8 cellular contexts compared by ENCODE assay signal in the genomic region with DNA sequence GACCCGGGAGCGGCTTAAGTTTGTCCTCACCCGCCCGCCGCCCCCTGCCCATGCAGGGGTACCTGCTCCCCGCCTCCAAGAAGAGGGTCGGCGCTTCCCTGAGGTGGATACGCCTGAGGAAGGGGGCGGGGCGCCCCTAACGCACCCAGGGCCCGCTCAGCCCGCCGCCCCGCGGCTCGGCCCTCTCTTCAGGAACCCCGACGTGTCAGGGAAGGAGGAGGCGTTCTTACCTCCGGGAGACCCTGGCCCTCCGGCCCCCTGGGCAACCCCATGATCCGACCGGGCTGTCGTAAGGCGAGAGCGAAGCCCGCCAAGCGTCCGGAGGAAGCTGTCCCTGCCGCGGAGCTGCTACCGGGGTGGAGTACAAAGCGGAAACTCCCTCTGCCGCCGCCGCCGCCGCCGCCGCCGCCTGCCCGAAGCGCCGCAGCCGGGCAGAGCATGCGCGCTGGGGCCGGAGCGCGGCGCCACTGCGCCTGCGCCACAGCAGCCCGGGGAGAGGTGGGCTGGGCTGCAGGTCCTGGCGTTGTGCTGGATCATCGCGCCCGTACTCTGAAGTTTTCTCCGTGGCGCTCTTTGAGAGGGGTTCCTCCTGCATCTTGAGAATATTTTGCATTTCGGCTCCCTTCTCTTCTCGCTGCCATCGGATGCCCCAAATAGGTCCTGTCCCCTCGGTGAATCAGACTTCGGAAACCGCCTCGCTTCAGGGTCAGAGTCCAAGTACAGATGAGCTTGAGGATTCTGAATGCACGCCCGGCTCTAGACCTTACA. TPM values are rescaled to one million over a fixed set of nuclear protein-coding genes. Genes with fewer than 3 reads are reported as not detected.
DNase-seq lines count a peak whose midpoint lies in the region; ATAC-seq and TF ChIP-seq lines count a peak whose summit lies in the region.

A gene with protein sequence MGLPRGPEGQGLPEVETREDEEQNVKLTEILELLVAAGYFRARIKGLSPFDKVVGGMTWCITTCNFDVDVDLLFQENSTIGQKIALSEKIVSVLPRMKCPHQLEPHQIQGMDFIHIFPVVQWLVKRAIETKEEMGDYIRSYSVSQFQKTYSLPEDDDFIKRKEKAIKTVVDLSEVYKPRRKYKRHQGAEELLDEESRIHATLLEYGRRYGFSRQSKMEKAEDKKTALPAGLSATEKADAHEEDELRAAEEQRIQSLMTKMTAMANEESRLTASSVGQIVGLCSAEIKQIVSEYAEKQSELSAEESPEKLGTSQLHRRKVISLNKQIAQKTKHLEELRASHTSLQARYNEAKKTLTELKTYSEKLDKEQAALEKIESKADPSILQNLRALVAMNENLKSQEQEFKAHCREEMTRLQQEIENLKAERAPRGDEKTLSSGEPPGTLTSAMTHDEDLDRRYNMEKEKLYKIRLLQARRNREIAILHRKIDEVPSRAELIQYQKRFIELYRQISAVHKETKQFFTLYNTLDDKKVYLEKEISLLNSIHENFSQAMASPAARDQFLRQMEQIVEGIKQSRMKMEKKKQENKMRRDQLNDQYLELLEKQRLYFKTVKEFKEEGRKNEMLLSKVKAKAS (minus strand): TSS at position 347 of the 768 bp plus-strand sequence. CDS start 75 bp downstream, at position 272.

- peaks cover 49% of the 10 kb centered on the region for H3K79me2 ChIP-seq in DND-41 (ENCODE audit: insufficient read depth, low read length)
- H3K79me2 ChIP-seq in KMS-11 (ENCODE audit: insufficient read depth, low read depth) = peaks cover 27% of the 10 kb centered on the region; the same call in 1 of the 2 replicates
- peaks cover 38% of the 10 kb centered on the region for H3K79me2 ChIP-seq in fibroblast of lung (ENCODE audit: control insufficient read depth, insufficient read depth, low read length)

- H3K4me2 ChIP-seq in DND-41 (ENCODE audit: insufficient read depth, low read length) (peak within 1 kb of the TSS; percentile 100), KMS-11 (peak within 1 kb of the TSS; percentile 78), fibroblast of lung (ENCODE audit: extremely low read depth, insufficient read depth, low read length) (peak within 1 kb of the TSS; percentile 98)

- H3K4me3 ChIP-seq in DND-41 (ENCODE audit: low read depth in 1 of 2, low read length in 2 of 2) = peak within 1 kb of the TSS; percentile 90 to 97
- H3K4me3 ChIP-seq in KMS-11 (IDR thresholded peaks at IDR 0.05; ENCODE audit: insufficient read depth, low read depth, low read length) = no peak within 1 kb of the TSS
- peak within 1 kb of the TSS; percentile 70 to 95 (median 92) for H3K4me3 ChIP-seq in fibroblast of lung (replicated peaks in 1 of 4; ENCODE audit: control extremely low read depth in 1 of 4, insufficient read depth in 1 of 4, low read depth in 3 of 4, low read length in 4 of 4)

- H3K27me3 Mint-ChIP-seq in naive thymus-derived CD8-positive, alpha-beta T cell = peaks cover 0 to 7% (median 1%) of the 10 kb centered on the region in 5 donors
- H3K27me3 Mint-ChIP-seq in stimulated activated naive B cell treated with anti-CD40 and anti-IgM and Interleukin-4, amounts not matched to agents 10 μg/mL and 1 μg/mL and 100 μg/mL, for 72 hours = peaks cover 14 to 24% of the 10 kb centered on the region in 2 donors

- peak; percentile 81 for ATAC-seq in DND-41 (ENCODE audit: insufficient read depth, low read depth)
- ATAC-seq in GM21786 (IDR thresholded peaks at IDR 0.05; ENCODE audit: unreplicated experiment) = peak; percentile 88
- ATAC-seq in naive thymus-derived CD8-positive, alpha-beta T cell = peak; percentile 86
- ATAC-seq in stimulated activated naive B cell treated with anti-CD40 and anti-IgM and Interleukin-4, amounts not matched to agents 10 μg/mL and 1 μg/mL and 100 μg/mL, for 72 hours (replicated peaks) = peak; percentile 91 to 94

- H3K4me1 ChIP-seq in DND-41 (ENCODE audit: insufficient read depth, low read length) (peaks cover 34% of the 10 kb centered on the region), KMS-11 (ENCODE audit: low read depth, poor library complexity, severe bottlenecking) (peaks cover 26% of the 10 kb centered on the region), fibroblast of lung (ENCODE audit: control insufficient read depth, extremely low read depth, insufficient read depth, low read length) (no peaks in the 10 kb centered on the region)

- H4K20me1 ChIP-seq in DND-41 (ENCODE audit: insufficient read depth, low read length) (peaks cover 33% of the 10 kb centered on the region), KMS-11 (ENCODE audit: insufficient read depth) (no peaks in the 10 kb centered on the region), fibroblast of lung (ENCODE audit: control insufficient read depth, extremely low read depth, insufficient read depth, low read length) (no peaks in the 10 kb centered on the region)

- POLR2A ChIA-PET in naive thymus-derived CD8-positive, alpha-beta T cell (lab: Charles Lee) = interaction anchor here (0.6 to 1.4 kb wide), 6 partner anchors 10 to 214 kb away, joined by 3 to 19 read pairs (median 5); partner anchors contain the start of genes DDX18 and INSIG2

- H2AFZ ChIP-seq in DND-41 (ENCODE audit: low read depth, low read length) (peak within 1 kb of the TSS; percentile 92), KMS-11 (ENCODE audit: low read depth) (peak within 1 kb of the TSS; percentile 86), fibroblast of lung (ENCODE audit: low read length) (peak within 1 kb of the TSS; percentile 100)

- H3K36me3 ChIP-seq in DND-41 (ENCODE audit: insufficient read depth, low read length) = peaks cover 9% of the 10 kb centered on the region
- no peaks in the 10 kb centered on the region for H3K36me3 ChIP-seq in KMS-11 (ENCODE audit: insufficient read depth)
- H3K36me3 ChIP-seq in fibroblast of lung (ENCODE audit: control insufficient read depth, insufficient read depth, low read length) = no peaks in the 10 kb centered on the region

- H3K27me3 ChIP-seq in DND-41 (ENCODE audit: insufficient read depth, low read length, poor library complexity) (no peaks in the 10 kb centered on the region), KMS-11 (ENCODE audit: insufficient read depth, low read depth) (no peaks in the 10 kb centered on the region), fibroblast of lung (ENCODE audit: control insufficient read depth, insufficient read depth, low read length) (peaks cover under 1% of the 10 kb centered on the region)

- no peaks in the 10 kb centered on the region for H3K9me3 Mint-ChIP-seq in naive thymus-derived CD8-positive, alpha-beta T cell
- H3K9me3 Mint-ChIP-seq in stimulated activated naive B cell treated with anti-CD40 and anti-IgM and Interleukin-4, amounts not matched to agents 10 μg/mL and 1 μg/mL and 100 μg/mL, for 72 hours = no peaks in the 10 kb centered on the region

- H3K4me1 Mint-ChIP-seq in naive thymus-derived CD8-positive, alpha-beta T cell = peaks cover 20 to 53% (median 37%) of the 10 kb centered on the region in 4 donors
- peaks cover 22 to 33% of the 10 kb centered on the region in 2 donors for H3K4me1 Mint-ChIP-seq in stimulated activated naive B cell treated with anti-CD40 and anti-IgM and Interleukin-4, amounts not matched to agents 10 μg/mL and 1 μg/mL and 100 μg/mL, for 72 hours

- peak within 1 kb of the TSS; percentile 89 to 97 (median 95) for H3K4me3 Mint-ChIP-seq in naive thymus-derived CD8-positive, alpha-beta T cell
- peak within 1 kb of the TSS; percentile 92 to 97 for H3K4me3 Mint-ChIP-seq in stimulated activated naive B cell treated with anti-CD40 and anti-IgM and Interleukin-4, amounts not matched to agents 10 μg/mL and 1 μg/mL and 100 μg/mL, for 72 hours

- H3K9ac ChIP-seq in DND-41 (ENCODE audit: low read depth, low read length) (peak within 1 kb of the TSS; percentile 85), KMS-11 (peak within 1 kb of the TSS; percentile 81; the same call in 1 of the 2 replicates), fibroblast of lung (ENCODE audit: insufficient read depth, low read length) (peak within 1 kb of the TSS; percentile 83)

- peak within 1 kb of the TSS; percentile 81 to 97 (median 94) for H3K27ac Mint-ChIP-seq in naive thymus-derived CD8-positive, alpha-beta T cell
- H3K27ac Mint-ChIP-seq in stimulated activated naive B cell treated with anti-CD40 and anti-IgM and Interleukin-4, amounts not matched to agents 10 μg/mL and 1 μg/mL and 100 μg/mL, for 72 hours = peak within 1 kb of the TSS; percentile 94

- DNase-seq in DND-41 = peak; percentile 84
- DNase-seq in RPMI7951 (ENCODE audit: low read depth) = peak; percentile 81
- DNase-seq in activated T-helper 1 cell treated with anti-CD3 and anti-CD28 coated beads, Interleukin-2, amount 50 U/mL, for 16 hours (ENCODE audit: low read depth in 1 of 2, low spot score in 1 of 2) = peak; percentile 70 to 86
- DNase-seq in fibroblast of lung (ENCODE audit: low read depth in 2 of 2) = peak; percentile 75 to 77
- DNase-seq in naive thymus-derived CD8-positive, alpha-beta T cell = peak; percentile 79 to 93 (median 90)
- DNase-seq in stimulated activated naive B cell treated with anti-CD40 and anti-IgM and Interleukin-4, amounts not matched to agents 10 μg/mL and 1 μg/mL and 100 μg/mL, for 72 hours = peak; percentile 85

- H3K36me3 Mint-ChIP-seq in naive thymus-derived CD8-positive, alpha-beta T cell = peaks cover 0 to 2% (median 0%) of the 10 kb centered on the region in 3 donors
- H3K36me3 Mint-ChIP-seq in stimulated activated naive B cell treated with anti-CD40 and anti-IgM and Interleukin-4, amounts not matched to agents 10 μg/mL and 1 μg/mL and 100 μg/mL, for 72 hours = peaks cover 0 to 4% of the 10 kb centered on the region in 2 donors

- H3K27ac ChIP-seq in DND-41 (ENCODE audit: low read length) = peak within 1 kb of the TSS; percentile 84
- peak within 1 kb of the TSS; percentile 58 for H3K27ac ChIP-seq in KMS-11
- peak within 1 kb of the TSS; percentile 78 for H3K27ac ChIP-seq in fibroblast of lung (ENCODE audit: insufficient read depth, low read length)

- TF ChIP-seq CTCF in DND-41 (IDR thresholded peaks at IDR 0.05; ENCODE audit: borderline replicate concordance, extremely low read depth, low read length, poor library complexity, severe bottlenecking) = no peak
- no peak for TF ChIP-seq CTCF in KMS-11 (conservative IDR thresholded peaks at IDR 0.05; ENCODE audit: low read depth, low read length)
- TF ChIP-seq CTCF in fibroblast of lung (conservative IDR thresholded peaks at IDR 0.05 in 1 of 2, IDR thresholded peaks at IDR 0.05 in 1 of 2; ENCODE audit: low read depth in 1 of 2, low read length in 2 of 2) = no peak

- H3K9me3 ChIP-seq in DND-41 (ENCODE audit: insufficient read depth, low read length, severe bottlenecking) = no peaks in the 10 kb centered on the region
- H3K9me3 ChIP-seq in fibroblast of lung (ENCODE audit: control insufficient read depth, insufficient read depth, low read depth, low read length) = no peaks in the 10 kb centered on the region

RNA-seq across cellular contexts. Expression of the gene that starts here (rescaled TPM):
- total RNA-seq in RPMI7951 (2014; rRNA removed; shearing (Covaris generic)) = 10.5 and 15.3 TPM in 2 replicates
- 24.4 and 32.0 TPM in 2 replicates for total RNA-seq in fibroblast of lung
- 13.2 and 15.1 TPM in 2 replicates for polyA plus RNA-seq in fibroblast of lung
- 8.2 and 11.3 TPM in 2 replicates for polyA plus RNA-seq in fibroblast of lung (2012)
- polyA minus RNA-seq in fibroblast of lung (ENCODE audit: low replicate concordance) = 5.5 and 5.7 TPM in 2 replicates
- 10 to 100 TPM; 67.9 to 72.7 TPM for total RNA-seq in naive thymus-derived CD8-positive, alpha-beta T cell
- polyA plus RNA-seq in naive thymus-derived CD8-positive, alpha-beta T cell = 1 to 10 TPM; 2.7 to 6.4 (median 3.8) TPM
